Comparison of ENCODE assay signal across 1 cellular context in the genomic region with DNA sequence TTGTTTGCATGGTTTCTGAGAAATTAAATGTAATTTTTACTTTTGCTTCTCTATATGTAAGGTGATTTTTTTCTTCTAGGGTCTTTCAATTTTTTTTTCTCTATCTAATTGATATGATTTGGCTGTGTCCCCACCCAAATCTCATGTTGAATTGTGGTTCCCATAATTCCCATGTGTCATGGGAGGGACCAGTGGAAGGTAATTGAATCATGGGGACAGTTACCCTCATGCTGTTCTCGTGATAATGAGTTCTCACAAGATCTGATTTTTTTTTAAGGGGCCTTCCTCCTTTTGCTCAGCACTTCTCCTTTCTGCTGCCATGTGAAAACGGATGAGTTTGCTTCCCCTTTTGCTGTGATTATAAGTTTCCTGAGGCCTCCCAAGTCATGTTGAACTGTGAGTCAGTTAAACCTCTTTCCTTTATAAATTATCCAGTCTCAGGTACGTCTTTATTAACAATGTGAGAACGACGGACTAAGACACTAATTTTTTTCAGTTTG.
TF ChIP-seq lines count a peak whose summit lies in the region.

No MANE protein-coding gene starts in this region.

TF ChIP-seq in SK-N-SH, 30 proteins besides CTCF, POLR2A, EP300 and RAD21 (continued from another document):
- TF ChIP-seq, protein P1, sequence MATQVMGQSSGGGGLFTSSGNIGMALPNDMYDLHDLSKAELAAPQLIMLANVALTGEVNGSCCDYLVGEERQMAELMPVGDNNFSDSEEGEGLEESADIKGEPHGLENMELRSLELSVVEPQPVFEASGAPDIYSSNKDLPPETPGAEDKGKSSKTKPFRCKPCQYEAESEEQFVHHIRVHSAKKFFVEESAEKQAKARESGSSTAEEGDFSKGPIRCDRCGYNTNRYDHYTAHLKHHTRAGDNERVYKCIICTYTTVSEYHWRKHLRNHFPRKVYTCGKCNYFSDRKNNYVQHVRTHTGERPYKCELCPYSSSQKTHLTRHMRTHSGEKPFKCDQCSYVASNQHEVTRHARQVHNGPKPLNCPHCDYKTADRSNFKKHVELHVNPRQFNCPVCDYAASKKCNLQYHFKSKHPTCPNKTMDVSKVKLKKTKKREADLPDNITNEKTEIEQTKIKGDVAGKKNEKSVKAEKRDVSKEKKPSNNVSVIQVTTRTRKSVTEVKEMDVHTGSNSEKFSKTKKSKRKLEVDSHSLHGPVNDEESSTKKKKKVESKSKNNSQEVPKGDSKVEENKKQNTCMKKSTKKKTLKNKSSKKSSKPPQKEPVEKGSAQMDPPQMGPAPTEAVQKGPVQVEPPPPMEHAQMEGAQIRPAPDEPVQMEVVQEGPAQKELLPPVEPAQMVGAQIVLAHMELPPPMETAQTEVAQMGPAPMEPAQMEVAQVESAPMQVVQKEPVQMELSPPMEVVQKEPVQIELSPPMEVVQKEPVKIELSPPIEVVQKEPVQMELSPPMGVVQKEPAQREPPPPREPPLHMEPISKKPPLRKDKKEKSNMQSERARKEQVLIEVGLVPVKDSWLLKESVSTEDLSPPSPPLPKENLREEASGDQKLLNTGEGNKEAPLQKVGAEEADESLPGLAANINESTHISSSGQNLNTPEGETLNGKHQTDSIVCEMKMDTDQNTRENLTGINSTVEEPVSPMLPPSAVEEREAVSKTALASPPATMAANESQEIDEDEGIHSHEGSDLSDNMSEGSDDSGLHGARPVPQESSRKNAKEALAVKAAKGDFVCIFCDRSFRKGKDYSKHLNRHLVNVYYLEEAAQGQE (IDR thresholded peaks at IDR 0.05; ENCODE audit: low read depth, low read length): no peak
- TF ChIP-seq SMC3 (IDR thresholded peaks at IDR 0.05; ENCODE audit: low read depth, low read length): no peak
- TF ChIP-seq, protein P2, sequence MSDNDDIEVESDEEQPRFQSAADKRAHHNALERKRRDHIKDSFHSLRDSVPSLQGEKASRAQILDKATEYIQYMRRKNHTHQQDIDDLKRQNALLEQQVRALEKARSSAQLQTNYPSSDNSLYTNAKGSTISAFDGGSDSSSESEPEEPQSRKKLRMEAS (IDR thresholded peaks at IDR 0.05; ENCODE audit: low read depth): no peak
- TF ChIP-seq, protein P3, sequence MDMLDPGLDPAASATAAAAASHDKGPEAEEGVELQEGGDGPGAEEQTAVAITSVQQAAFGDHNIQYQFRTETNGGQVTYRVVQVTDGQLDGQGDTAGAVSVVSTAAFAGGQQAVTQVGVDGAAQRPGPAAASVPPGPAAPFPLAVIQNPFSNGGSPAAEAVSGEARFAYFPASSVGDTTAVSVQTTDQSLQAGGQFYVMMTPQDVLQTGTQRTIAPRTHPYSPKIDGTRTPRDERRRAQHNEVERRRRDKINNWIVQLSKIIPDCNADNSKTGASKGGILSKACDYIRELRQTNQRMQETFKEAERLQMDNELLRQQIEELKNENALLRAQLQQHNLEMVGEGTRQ (IDR thresholded peaks at IDR 0.05; ENCODE audit: borderline replicate concordance, low read depth, low read length): no peak
- TF ChIP-seq POLR2AphosphoS5 (IDR thresholded peaks at IDR 0.05; ENCODE audit: low read depth, low read length): no peak
- TF ChIP-seq FOXJ3 (CRISPR knock-in tag; IDR thresholded peaks at IDR 0.05): no peak
